In genomic region chr5:106423109-106423897, GRCh38 we compare ENCODE assay signal across 27 cellular contexts.
A peak's percentile ranks its signal among the peaks of the same experiment; 100 is the strongest.
DNase-seq lines count a peak whose midpoint lies in the region; ATAC-seq, FAIRE-seq and TF ChIP-seq lines count a peak whose summit lies in the region.
"Had no signal": no experiment of that assay in that cellular context is flagged by ENCODE, and none has a peak within 500 bp of the region (broad histone marks: within the 10 kb centered on the region; RNA-seq: fewer than 3 reads in every experiment).

No MANE protein-coding gene starts in this region.

- H3K36me3 ChIP-seq in RWPE2 (ENCODE audit: low read depth) (no peaks in the 10 kb centered on the region), mesenchymal stem cell (ENCODE audit: control insufficient read depth in 1 of 2, insufficient read depth in 2 of 2, low read depth in 1 of 2, low read length in 2 of 2) (no peaks in the 10 kb centered on the region)
- H3K36me3 ChIP-seq in CD4-positive, alpha-beta memory T cell (ENCODE audit: insufficient read depth, low read length) = no peaks in the 10 kb centered on the region
- H3K36me3 ChIP-seq: tibial nerve had no signal

- no peak overlapping the region for H3K14ac ChIP-seq in mesenchymal stem cell (ENCODE audit: low read length in 2 of 2)

- H3K27me3 Mint-ChIP-seq in stimulated activated naive B cell treated with anti-CD40 and anti-IgM and Interleukin-4, amounts not matched to agents 10 μg/mL and 1 μg/mL and 100 μg/mL, for 72 hours = no peaks in the 10 kb centered on the region
- H3K27me3 Mint-ChIP-seq in progenitor cell of endocrine pancreas = no peaks in the 10 kb centered on the region
- H3K27me3 Mint-ChIP-seq in CD4-positive, alpha-beta memory T cell = no peaks in the 10 kb centered on the region
- H3K27me3 Mint-ChIP-seq: IgD-negative memory B cell, memory B cell had no signal

- 87% methylated on average over 8 of the region's 8 CpGs for WGBS in mesenchymal stem cell

- H3K23ac ChIP-seq in mesenchymal stem cell (ENCODE audit: low read length in 2 of 2) = no peak overlapping the region

- H2AFZ ChIP-seq in mesenchymal stem cell (ENCODE audit: low read depth, low read length) = no peak overlapping the region

- H3K4me2 ChIP-seq in mesenchymal stem cell (ENCODE audit: low read length, poor library complexity, severe bottlenecking) = no peak overlapping the region

- no peak overlapping the region for H2BK15ac ChIP-seq in mesenchymal stem cell (ENCODE audit: low read depth, poor library complexity, severe bottlenecking)

- no peak overlapping the region for H3K9ac ChIP-seq in mesenchymal stem cell (ENCODE audit: low read length)

- peak overlapping the region; percentile 35 for H4K91ac ChIP-seq in mesenchymal stem cell (ENCODE audit: low read length)

- H3K36me3 Mint-ChIP-seq in stimulated activated naive B cell treated with anti-CD40 and anti-IgM and Interleukin-4, amounts not matched to agents 10 μg/mL and 1 μg/mL and 100 μg/mL, for 72 hours = no peaks in the 10 kb centered on the region
- H3K36me3 Mint-ChIP-seq in progenitor cell of endocrine pancreas (ENCODE audit: insufficient read depth) = no peaks in the 10 kb centered on the region
- H3K36me3 Mint-ChIP-seq in CD4-positive, alpha-beta memory T cell = no peaks in the 10 kb centered on the region
- H3K36me3 Mint-ChIP-seq: IgD-negative memory B cell, memory B cell had no signal

- H3K9me3 ChIP-seq in RWPE2 (ENCODE audit: severe bottlenecking) = no peaks in the 10 kb centered on the region
- H3K9me3 ChIP-seq in mesenchymal stem cell (ENCODE audit: control insufficient read depth, low read length) = no peaks in the 10 kb centered on the region
- H3K9me3 ChIP-seq in CD4-positive, alpha-beta memory T cell (ENCODE audit: control insufficient read depth in 1 of 2, low read length in 2 of 2) = no peaks in the 10 kb centered on the region

- H2AK5ac ChIP-seq in mesenchymal stem cell (ENCODE audit: low read length, severe bottlenecking) = no peak overlapping the region

- H3K4me3 ChIP-seq in RWPE2 (ENCODE audit: severe bottlenecking) = no peak overlapping the region
- H3K4me3 ChIP-seq in mesenchymal stem cell (ENCODE audit: insufficient read depth in 1 of 2, low read depth in 1 of 2, low read length in 2 of 2) = no peak overlapping the region
- no peak overlapping the region for H3K4me3 ChIP-seq in CD4-positive, alpha-beta memory T cell (ENCODE audit: low read length in 2 of 2)
- H3K4me3 ChIP-seq: tibial nerve had no signal

- H3K27ac Mint-ChIP-seq in stimulated activated naive B cell treated with anti-CD40 and anti-IgM and Interleukin-4, amounts not matched to agents 10 μg/mL and 1 μg/mL and 100 μg/mL, for 72 hours = no peak overlapping the region
- no peak overlapping the region for H3K27ac Mint-ChIP-seq in progenitor cell of endocrine pancreas
- H3K27ac Mint-ChIP-seq in CD4-positive, alpha-beta memory T cell = no peak overlapping the region
- H3K27ac Mint-ChIP-seq: IgD-negative memory B cell, memory B cell had no signal

- POLR2A ChIA-PET in CD4-positive, alpha-beta memory T cell (lab: Charles Lee; ENCODE audit: partially characterized antibody) = no interaction called here

- H3K27ac ChIP-seq in RWPE2 (ENCODE audit: poor library complexity, severe bottlenecking) (no peak overlapping the region), mesenchymal stem cell (ENCODE audit: low read length, poor library complexity, severe bottlenecking) (no peak overlapping the region)
- no peak overlapping the region for H3K27ac ChIP-seq in CD4-positive, alpha-beta memory T cell (ENCODE audit: low read depth, low read length)
- H3K27ac ChIP-seq: C4-2B, tibial nerve had no signal

- no peak overlapping the region for H2BK120ac ChIP-seq in mesenchymal stem cell (ENCODE audit: low read depth, low read length)

- peak overlapping the region in 1 of 2 experiments; percentile 21 for H3K18ac ChIP-seq in mesenchymal stem cell (ENCODE audit: low read depth in 1 of 2, low read length in 2 of 2)

- H3K9me3 Mint-ChIP-seq in stimulated activated naive B cell treated with anti-CD40 and anti-IgM and Interleukin-4, amounts not matched to agents 10 μg/mL and 1 μg/mL and 100 μg/mL, for 72 hours = peaks cover 0 to 2% of the 10 kb centered on the region in 2 donors
- H3K9me3 Mint-ChIP-seq in progenitor cell of endocrine pancreas (ENCODE audit: low read depth) = no peaks in the 10 kb centered on the region
- peaks cover 0 to 12% (median 2%) of the 10 kb centered on the region in 8 donors for H3K9me3 Mint-ChIP-seq in CD4-positive, alpha-beta memory T cell
- H3K9me3 Mint-ChIP-seq: IgD-negative memory B cell had no signal

- no peak overlapping the region for H2BK5ac ChIP-seq in mesenchymal stem cell (ENCODE audit: low read depth, low read length, poor library complexity, severe bottlenecking)

- no peak for FAIRE-seq in frontal cortex (lab: Jason Lieb, UNC)
- FAIRE-seq: bronchial epithelial cell, colon, GM12892, H54 had no signal

- no peak overlapping the region for H4K8ac ChIP-seq in mesenchymal stem cell (ENCODE audit: low read length)

- H3K27me3 ChIP-seq in RWPE2 (ENCODE audit: insufficient read depth, poor library complexity, severe bottlenecking) (no peaks in the 10 kb centered on the region), mesenchymal stem cell (ENCODE audit: control insufficient read depth in 1 of 2, insufficient read depth in 1 of 2, low read length in 2 of 2) (no peaks in the 10 kb centered on the region)
- H3K27me3 ChIP-seq in CD4-positive, alpha-beta memory T cell (ENCODE audit: insufficient read depth, low read length) = no peaks in the 10 kb centered on the region
- H3K27me3 ChIP-seq: tibial nerve had no signal

- ATAC-seq in HG02610 (IDR thresholded peaks at IDR 0.05; ENCODE audit: unreplicated experiment) = peak; percentile 39
- peak; percentile 35; the same call in 2 of the 3 replicates for ATAC-seq in RWPE2 (ENCODE audit: low read depth)
- ATAC-seq in stimulated activated naive B cell treated with anti-CD40 and anti-IgM and Interleukin-4, amounts not matched to agents 10 μg/mL and 1 μg/mL and 100 μg/mL, for 72 hours (replicated peaks) = peak; percentile 12 to 29
- ATAC-seq: left colon had no signal

- intact Hi-C loops in CD4-positive, alpha-beta memory T cell (cut with micrococcal nuclease) = no loop called here

- no peaks in the 10 kb centered on the region for H3K4me1 Mint-ChIP-seq in stimulated activated naive B cell treated with anti-CD40 and anti-IgM and Interleukin-4, amounts not matched to agents 10 μg/mL and 1 μg/mL and 100 μg/mL, for 72 hours
- H3K4me1 Mint-ChIP-seq in progenitor cell of endocrine pancreas (ENCODE audit: low read depth) = no peaks in the 10 kb centered on the region
- H3K4me1 Mint-ChIP-seq in CD4-positive, alpha-beta memory T cell = no peaks in the 10 kb centered on the region
- H3K4me1 Mint-ChIP-seq: IgD-negative memory B cell, memory B cell had no signal

- no peak overlapping the region for H3K4ac ChIP-seq in mesenchymal stem cell (ENCODE audit: low read depth in 1 of 2, low read length in 2 of 2)

- H3K4me3 Mint-ChIP-seq in stimulated activated naive B cell treated with anti-CD40 and anti-IgM and Interleukin-4, amounts not matched to agents 10 μg/mL and 1 μg/mL and 100 μg/mL, for 72 hours = no peak overlapping the region
- no peak overlapping the region for H3K4me3 Mint-ChIP-seq in progenitor cell of endocrine pancreas (ENCODE audit: low read depth)
- H3K4me3 Mint-ChIP-seq in CD4-positive, alpha-beta memory T cell = no peak overlapping the region
- H3K4me3 Mint-ChIP-seq: IgD-negative memory B cell, memory B cell had no signal

- no peaks in the 10 kb centered on the region for H3K4me1 ChIP-seq in RWPE2 (ENCODE audit: insufficient read depth, poor library complexity, severe bottlenecking)
- H3K4me1 ChIP-seq in mesenchymal stem cell (ENCODE audit: control insufficient read depth, insufficient read depth, low read depth, low read length) = peaks cover 4% of the 10 kb centered on the region
- H3K4me1 ChIP-seq in CD4-positive, alpha-beta memory T cell (ENCODE audit: insufficient read depth, low read length) = no peaks in the 10 kb centered on the region
- H3K4me1 ChIP-seq: tibial nerve had no signal

- CTCF ChIA-PET in CD4-positive, alpha-beta memory T cell (lab: Charles Lee; ENCODE audit: partially characterized antibody) = no interaction called here

- DNase-seq in RWPE2 (ENCODE audit: low spot score) (peak; percentile 34), mesenchymal stem cell (no peak), progenitor cell of endocrine pancreas (ENCODE audit: low spot score, unreplicated experiment) (no peak), frontal cortex (ENCODE audit: low spot score in 2 of 2) (no peak)
- DNase-seq in stimulated activated naive B cell treated with anti-CD40 and anti-IgM and Interleukin-4, amounts not matched to agents 10 μg/mL and 1 μg/mL and 100 μg/mL, for 72 hours = no peak
- no peak for DNase-seq in CD4-positive, alpha-beta memory T cell
- DNase-seq: activated CD4-positive, alpha-beta T cell treated with anti-CD3 and anti-CD28 coated beads, Interleukin-2, amount 50 U/mL, for 4 hours; activated naive CD4-positive, alpha-beta T cell treated with anti-CD3 and anti-CD28 coated beads, Interleukin-2, amount 50 U/mL, for 16 hours; effector memory CD4-positive, alpha-beta T cell; erythroblast; NCI-H1092 treated with DMSO at 0.1 percent for 48 hours; NCI-H187; NCI-H2171 treated with DMSO at 0.1 percent for 48 hours; NCI-H526 treated with DMSO at 0.1 percent for 48 hours; nucleus accumbens; RPMI8226; T-helper 1 cell had no signal

- H3K79me1 ChIP-seq in mesenchymal stem cell (replicated peaks; ENCODE audit: low read length, poor library complexity, severe bottlenecking) = no peaks in the 10 kb centered on the region

- peak overlapping the region in 1 of 2 experiments; percentile 28 for H2BK12ac ChIP-seq in mesenchymal stem cell (ENCODE audit: low read length in 2 of 2)

- TF ChIP-seq CTCF in RWPE2 (IDR thresholded peaks at IDR 0.05; ENCODE audit: poor library complexity, severe bottlenecking) (no peak), progenitor cell of endocrine pancreas (IDR thresholded peaks at IDR 0.05; ENCODE audit: unreplicated experiment) (no peak)
